ENCODE assay signal across 17 cellular contexts in genomic region chr2:60526623-60527022, GRCh38. TPM values are rescaled to one million over a fixed set of nuclear protein-coding genes. Genes with fewer than 3 reads are reported as not detected.
"Had no signal": no experiment of that assay in that cellular context is flagged by ENCODE, and none has a peak within 500 bp of the region (broad histone marks: within the 10 kb centered on the region; RNA-seq: fewer than 3 reads in every experiment).

No MANE protein-coding gene starts in this region.

- H3K27ac Mint-ChIP-seq: activated CD4-positive, alpha-beta T cell treated with anti-CD3 and anti-CD28 coated beads, Interleukin-2, amount 10 ng/mL, durations not matched to agents 24 days and 14 days; activated T-helper 2 cell treated with anti-CD3 and anti-CD28 coated beads, Interferon-gamma antibody, Interleukin-2, Interleukin-4, amounts not matched to agents 10 μg/mL and 5 μg/mL and 100 μg/mL, durations not matched to agents 14 hours and 24 hours and 36 hours; immature natural killer cell; progenitor cell of endocrine pancreas; T-cell had no signal

- H3K4me3 Mint-ChIP-seq: activated CD4-positive, alpha-beta T cell treated with anti-CD3 and anti-CD28 coated beads, Interleukin-2, amount 10 ng/mL, durations not matched to agents 24 days and 14 days; immature natural killer cell; naive thymus-derived CD8-positive, alpha-beta T cell; T-cell had no signal

- ATAC-seq: left colon, right cardiac atrium, T-cell had no signal

- H3K27ac ChIP-seq: adrenal gland, esophagus muscularis mucosa, tibial nerve had no signal

- H3K4me1 ChIP-seq: tibial nerve had no signal

- H3K4me1 Mint-ChIP-seq: activated CD4-positive, alpha-beta T cell treated with anti-CD3 and anti-CD28 coated beads, Interleukin-2, amount 10 ng/mL, durations not matched to agents 24 days and 14 days had no signal

- H3K9me3 ChIP-seq: adrenal gland, esophagus muscularis mucosa, tibial nerve had no signal

- DNase-seq: activated CD4-positive, alpha-beta T cell treated with anti-CD3 and anti-CD28 coated beads, Interleukin-2, amount 10 ng/mL, durations not matched to agents 24 days and 14 days; activated naive CD4-positive, alpha-beta T cell treated with anti-CD3 and anti-CD28 coated beads, Interleukin-2, amount 50 U/mL, for 16 hours; adrenal gland; central memory CD4-positive, alpha-beta T cell; cortex of kidney; immature natural killer cell; left colon; occipital lobe; right cardiac atrium; small intestine; T-cell had no signal

- H3K27me3 ChIP-seq: adrenal gland had no signal

- H3K4me3 ChIP-seq: adrenal gland, esophagus muscularis mucosa, lung, tibial nerve had no signal

- H3K36me3 Mint-ChIP-seq: immature natural killer cell; naive thymus-derived CD8-positive, alpha-beta T cell; T-cell had no signal

- H3K9me3 Mint-ChIP-seq: activated CD4-positive, alpha-beta T cell treated with anti-CD3 and anti-CD28 coated beads, Interleukin-2, amount 10 ng/mL, durations not matched to agents 24 days and 14 days; activated T-helper 2 cell treated with anti-CD3 and anti-CD28 coated beads, Interferon-gamma antibody, Interleukin-2, Interleukin-4, amounts not matched to agents 10 μg/mL and 5 μg/mL and 100 μg/mL, durations not matched to agents 14 hours and 24 hours and 36 hours; naive thymus-derived CD8-positive, alpha-beta T cell; T-cell had no signal

- H3K36me3 ChIP-seq: adrenal gland, esophagus muscularis mucosa, tibial nerve had no signal

RNA-seq across cellular contexts. Expression of gene BCL11A, which starts 26.8 kb away (rescaled TPM):
- total RNA-seq: activated CD4-positive, alpha-beta T cell treated with anti-CD3 and anti-CD28 coated beads, Interleukin-2, amount 10 ng/mL, durations not matched to agents 24 days and 14 days had no signal
